In genomic region chr1:27876341-27877114, GRCh38 we compare ENCODE assay signal across 17 cellular contexts. TPM values are rescaled to one million over a fixed set of nuclear protein-coding genes. Genes with fewer than 3 reads are reported as not detected.
DNase-seq lines count a peak whose midpoint lies in the region; ATAC-seq and TF ChIP-seq lines count a peak whose summit lies in the region.
"Had no signal": no experiment of that assay in that cellular context is flagged by ENCODE, and none has a peak within 500 bp of the region (broad histone marks: within the 10 kb centered on the region; RNA-seq: fewer than 3 reads in every experiment).

No MANE protein-coding gene starts in this region.

- intact Hi-C loops in CD8-positive, alpha-beta T cell (cut with DNase I, micrococcal nuclease), result no loop called here
- intact Hi-C loops in IMR-90 (cut with micrococcal nuclease), result no loop called here
- intact Hi-C loops in esophagus squamous epithelium (cut with DNase I), result no loop called here
- intact Hi-C loops in sigmoid colon (cut with DNase I), result no loop called here

- peak overlapping the region; percentile 96 for H2AK5ac ChIP-seq in IMR-90 (ENCODE audit: low read depth, low read length)

- no peak overlapping the region for H3K9ac ChIP-seq in IMR-90 (ENCODE audit: low read depth, low read length)
- H3K9ac ChIP-seq: SK-N-SH had no signal

- POLR2A ChIA-PET in CD8-positive, alpha-beta T cell (lab: Charles Lee), result no interaction called here
- POLR2A ChIA-PET in IMR-90 (lab: Charles Lee; ENCODE audit: unreplicated experiment), result no interaction called here

- CTCF ChIA-PET in CD8-positive, alpha-beta T cell (lab: Charles Lee), result interaction anchor here (1.1 to 1.2 kb wide), 2 partner anchors 10 to 104 kb away, joined by 4 to 5 read pairs; no protein-coding TSS in a partner anchor
- CTCF ChIA-PET in IMR-90 (lab: Yijun Ruan, JAX), result interaction anchor here (0.6 kb wide), 1 partner anchor 15 kb away, joined by 3 read pairs; no protein-coding TSS in a partner anchor

- peak overlapping the region; percentile 16 for H2BK5ac ChIP-seq in IMR-90 (ENCODE audit: low read depth, low read length, poor library complexity, severe bottlenecking)

- DNase-seq in CD8-positive, alpha-beta T cell, result no peak
- no peak for DNase-seq in IMR-90
- DNase-seq in esophagus squamous epithelium (lab: John Stamatoyannopoulos, UW), result no peak
- DNase-seq in sigmoid colon, result peak; percentile 63
- no peak for DNase-seq in NCI-H82 treated with DMSO at 0.1 percent for 48 hours (lab: John Stamatoyannopoulos, UW; ENCODE audit: unreplicated experiment)
- no peak for DNase-seq in epidermal melanocyte (ENCODE audit: insufficient read length, low spot score)
- DNase-seq: activated T-cell treated with anti-CD3 and anti-CD28 coated beads, Interleukin-2, amount 50 U/mL, for 48 hours; Caco-2; effector memory CD8-positive, alpha-beta T cell; gastrocnemius medialis; NCI-H2081 treated with DMSO at 0.1 percent for 48 hours; SK-N-SH; stimulated activated naive CD8-positive, alpha-beta T cell treated with anti-CD3 and anti-CD28 coated beads, Interleukin-15, amount 100 ng/mL, for 72 hours had no signal

- peaks cover 44% of the 10 kb centered on the region for H3K4me1 Mint-ChIP-seq in CD8-positive, alpha-beta T cell (ENCODE audit: low read depth)

- H4K91ac ChIP-seq in IMR-90 (ENCODE audit: insufficient read depth, low read depth, low read length), result peak overlapping the region; percentile 53

- peak overlapping the region; percentile 75 for H3K27ac Mint-ChIP-seq in CD8-positive, alpha-beta T cell

- peak overlapping the region; percentile 42 for H2AK9ac ChIP-seq in IMR-90 (replicated peaks; ENCODE audit: low read depth, low read length, poor library complexity)

- no peaks in the 10 kb centered on the region for H3K9me3 ChIP-seq in CD8-positive, alpha-beta T cell (ENCODE audit: low read length)
- H3K9me3 ChIP-seq in IMR-90 (ENCODE audit: control insufficient read depth, insufficient read depth, low read length) (no peaks in the 10 kb centered on the region), esophagus squamous epithelium (no peaks in the 10 kb centered on the region), sigmoid colon (no peaks in the 10 kb centered on the region)
- H3K9me3 ChIP-seq: Caco-2, gastrocnemius medialis, SK-N-SH had no signal

- WGBS in IMR-90 (ENCODE audit: extremely low coverage in 2 of 2, insufficient read length in 1 of 2), 2 experiments, result 83% methylated on average over 12 of the region's 18 CpGs; no CpG with 5 or more reads in 1 of the 2 experiments
- 61 to 79% methylated on average over 6 to 14 of the region's 18 CpGs for WGBS in esophagus squamous epithelium, 2 donors
- 77 to 88% methylated on average over 18 of the region's 18 CpGs for WGBS in sigmoid colon, 2 donors

- H3K36me3 Mint-ChIP-seq in CD8-positive, alpha-beta T cell, result peaks cover 49% of the 10 kb centered on the region

- H3K14ac ChIP-seq in IMR-90 (replicated peaks; ENCODE audit: low read depth, low read length), result no peak overlapping the region; the same call in 1 of the 2 replicates

- no peaks in the 10 kb centered on the region for H3K27me3 Mint-ChIP-seq in CD8-positive, alpha-beta T cell (ENCODE audit: low read depth)
- H3K27me3 Mint-ChIP-seq: effector memory CD8-positive, alpha-beta T cell; stimulated activated naive CD8-positive, alpha-beta T cell treated with anti-CD3 and anti-CD28 coated beads, Interleukin-15, amount 100 ng/mL, for 72 hours had no signal

- 0 out of 3 replicates have a peak overlapping the region, but pooled peaks have one; percentile 45 for H2BK15ac ChIP-seq in IMR-90 (ENCODE audit: low read depth, low read length)

- peak overlapping the region; percentile 21 for H2AFZ ChIP-seq in IMR-90 (replicated peaks; ENCODE audit: low read length, poor library complexity)

- peaks cover 8% of the 10 kb centered on the region for H3K36me3 ChIP-seq in CD8-positive, alpha-beta T cell (ENCODE audit: insufficient read depth, low read length)
- H3K36me3 ChIP-seq in IMR-90 (ENCODE audit: control insufficient read depth, insufficient read depth, low read length) (peaks cover 7% of the 10 kb centered on the region), esophagus squamous epithelium (no peaks in the 10 kb centered on the region), sigmoid colon (no peaks in the 10 kb centered on the region)
- H3K36me3 ChIP-seq: gastrocnemius medialis had no signal

- peaks cover 21% of the 10 kb centered on the region for H3K4me1 ChIP-seq in CD8-positive, alpha-beta T cell (ENCODE audit: insufficient read depth, low read length)
- H3K4me1 ChIP-seq in IMR-90 (ENCODE audit: control insufficient read depth, insufficient read depth, low read length), result peaks cover 7% of the 10 kb centered on the region
- H3K4me1 ChIP-seq in esophagus squamous epithelium, result peaks cover 0 to 27% (median 12%) of the 10 kb centered on the region in 3 donors
- peaks cover 0 to 20% (median 12%) of the 10 kb centered on the region in 4 donors for H3K4me1 ChIP-seq in sigmoid colon
- H3K4me1 ChIP-seq: Caco-2 had no signal

- no peak for TF ChIP-seq CTCF in CD8-positive, alpha-beta T cell (IDR thresholded peaks at IDR 0.05)
- TF ChIP-seq CTCF in IMR-90 (conservative IDR thresholded peaks at IDR 0.05; ENCODE audit: low read depth, low read length) (no peak), esophagus squamous epithelium (IDR thresholded peaks at IDR 0.05) (no peak), sigmoid colon (IDR thresholded peaks at IDR 0.05) (no peak)

- no TSS peak for BruUV-seq in IMR-90 (replicated peaks; lab: Mats Ljungman, UMichigan)

- H3K18ac ChIP-seq in IMR-90 (ENCODE audit: low read depth, low read length), result no peak overlapping the region; the same call in 1 of the 2 replicates

- TF ChIP-seq EP300 in sigmoid colon (IDR thresholded peaks at IDR 0.05), result no peak

- H3K27me3 ChIP-seq in CD8-positive, alpha-beta T cell (ENCODE audit: insufficient read depth, low read length), result no peaks in the 10 kb centered on the region
- H3K27me3 ChIP-seq in IMR-90 (ENCODE audit: control insufficient read depth, insufficient read depth, low read length), result no peaks in the 10 kb centered on the region
- no peaks in the 10 kb centered on the region for H3K27me3 ChIP-seq in esophagus squamous epithelium
- H3K27me3 ChIP-seq in sigmoid colon, result no peaks in the 10 kb centered on the region

- H3K9me3 Mint-ChIP-seq in CD8-positive, alpha-beta T cell, result no peaks in the 10 kb centered on the region
- H3K9me3 Mint-ChIP-seq: effector memory CD8-positive, alpha-beta T cell; stimulated activated naive CD8-positive, alpha-beta T cell treated with anti-CD3 and anti-CD28 coated beads, Interleukin-15, amount 100 ng/mL, for 72 hours had no signal

- H3K56ac ChIP-seq in IMR-90 (ENCODE audit: extremely low read depth, insufficient read depth, low read length), result no peak overlapping the region

- peaks cover 0 to 6% of the 10 kb centered on the region in 2 experiments; a peak in 1 of 4 replicates for H3K79me1 ChIP-seq in IMR-90 (ENCODE audit: low read depth in 1 of 2, low read length in 2 of 2)

- no peak overlapping the region for H3K23ac ChIP-seq in IMR-90 (ENCODE audit: low read depth, low read length)

- ATAC-seq in CD8-positive, alpha-beta T cell, result no peak
- ATAC-seq in IMR-90 (ENCODE audit: low read depth) (no peak), HG03521 (IDR thresholded peaks at IDR 0.05; ENCODE audit: unreplicated experiment) (no peak)
- ATAC-seq: effector memory CD8-positive, alpha-beta T cell; gastrocnemius medialis; sciatic nerve; stimulated activated naive CD8-positive, alpha-beta T cell treated with anti-CD3 and anti-CD28 coated beads, Interleukin-15, amount 100 ng/mL, for 72 hours had no signal

- H3K27ac ChIP-seq in CD8-positive, alpha-beta T cell (ENCODE audit: low read depth, low read length), result no peak overlapping the region
- H3K27ac ChIP-seq in IMR-90 (ENCODE audit: insufficient read depth, low read length), result no peak overlapping the region
- peak overlapping the region in 3 of 4 donors; percentile 74 to 86 (median 79) for H3K27ac ChIP-seq in esophagus squamous epithelium
- peak overlapping the region in 2 of 4 donors; percentile 8 to 75 for H3K27ac ChIP-seq in sigmoid colon

- H3K4me3 Mint-ChIP-seq in CD8-positive, alpha-beta T cell, result no peak overlapping the region
- H3K4me3 Mint-ChIP-seq: stimulated activated naive CD8-positive, alpha-beta T cell treated with anti-CD3 and anti-CD28 coated beads, Interleukin-15, amount 100 ng/mL, for 72 hours had no signal

- H3K4ac ChIP-seq in IMR-90 (ENCODE audit: low read depth, low read length), result peak overlapping the region; percentile 49

- H4K5ac ChIP-seq in IMR-90 (ENCODE audit: low read depth, low read length), result no peak overlapping the region

- TF ChIP-seq POLR2A in IMR-90 (IDR thresholded peaks at IDR 0.05; ENCODE audit: low read depth, low read length) (no peak), esophagus squamous epithelium (IDR thresholded peaks at IDR 0.05) (no peak), sigmoid colon (IDR thresholded peaks at IDR 0.05) (no peak)

- no peak overlapping the region for H2BK120ac ChIP-seq in IMR-90 (ENCODE audit: low read depth, low read length)

- no peak for TF ChIP-seq RAD21 in IMR-90 (IDR thresholded peaks at IDR 0.05; ENCODE audit: low read length)

- peaks cover 17% of the 10 kb centered on the region for H3K9me1 ChIP-seq in IMR-90 (ENCODE audit: insufficient read depth, low read length)

- in situ Hi-C loops in IMR-90 (cut with MboI; ENCODE audit: low sequenced_read_pairs), result no loop called here

- peak overlapping the region; percentile 76; the same call in 1 of the 2 replicates for H2BK20ac ChIP-seq in IMR-90 (ENCODE audit: low read depth, low read length)

- H4K20me1 ChIP-seq in IMR-90 (ENCODE audit: insufficient read depth, low read length), result peaks cover 3% of the 10 kb centered on the region

- dilution Hi-C loops in IMR-90 (cut with HindIII; ENCODE audit: low sequenced_read_pairs, unreplicated experiment), result no loop called here

- no peak overlapping the region for H3K4me3 ChIP-seq in CD8-positive, alpha-beta T cell (ENCODE audit: low read depth, low read length)
- no peak overlapping the region for H3K4me3 ChIP-seq in IMR-90 (ENCODE audit: insufficient read depth, low read depth, low read length)
- no peak overlapping the region for H3K4me3 ChIP-seq in esophagus squamous epithelium
- H3K4me3 ChIP-seq in sigmoid colon, result no peak overlapping the region
- H3K4me3 ChIP-seq: gastrocnemius medialis had no signal

- no peak overlapping the region for H3K4me2 ChIP-seq in IMR-90 (ENCODE audit: low read depth, low read length)
- H3K4me2 ChIP-seq: SK-N-SH had no signal

- H4K8ac ChIP-seq in IMR-90 (ENCODE audit: low read depth in 2 of 2, low read length in 2 of 2), result no peak overlapping the region

RNA-seq across cellular contexts. Expression of gene THEMIS2, which starts 4.2 kb away (rescaled TPM):
- 10 to 100 TPM; 13.4 to 15.2 TPM for total RNA-seq in CD8-positive, alpha-beta T cell
- total RNA-seq in IMR-90 (2012; rRNA removed) (3.6 and 4.5 TPM in 2 replicates), esophagus squamous epithelium (10 to 100 TPM in 2 of 4 donors, 1 to 10 TPM in 2; 2.0 to 13.9 (median 8.6) TPM), sigmoid colon (10 to 100 TPM; 13.7 to 23.5 (median 18.9) TPM)
- polyA plus RNA-seq in IMR-90 (2012; rRNA removed) (4.9 and 5.0 TPM in 2 replicates), sigmoid colon (10 to 100 TPM in 2 of 3 donors, 1 to 10 TPM in 1; 9.0 to 32.2 (median 14.8) TPM)
- 5.7 and 7.2 TPM in 2 replicates for polyA plus RNA-seq in IMR-90 (2012; cell fraction: cytosol; rRNA removed)
- polyA plus RNA-seq in IMR-90 (2012; cell fraction: nucleus; rRNA removed; ENCODE audit: low replicate concordance), result 7.4 and 9.4 TPM in 2 replicates

RNA-seq across cellular contexts. Expression of gene RPA2, which starts 37.8 kb away (rescaled TPM):
- 10 to 100 TPM; 10.7 to 12.5 TPM for total RNA-seq in CD8-positive, alpha-beta T cell
- 30.6 and 45.3 TPM in 2 replicates for total RNA-seq in IMR-90 (2012; rRNA removed)
- 22.5 and 34.4 TPM in 2 replicates for polyA plus RNA-seq in IMR-90 (2012; rRNA removed)
- polyA plus RNA-seq in IMR-90 (2012; cell fraction: cytosol; rRNA removed), result 16.8 and 26.7 TPM in 2 replicates
- 3.9 and 9.4 TPM in 2 replicates for polyA plus RNA-seq in IMR-90 (2012; cell fraction: nucleus; rRNA removed; ENCODE audit: low replicate concordance)
- total RNA-seq in esophagus squamous epithelium, result 10 to 100 TPM; 11.8 to 38.2 (median 23.4) TPM
- total RNA-seq in sigmoid colon, result 10 to 100 TPM; 13.8 to 30.0 (median 23.2) TPM
- polyA plus RNA-seq in sigmoid colon, result 10 to 100 TPM; 26.4 to 34.9 (median 26.6) TPM

RNA-seq across cellular contexts. Expression of gene PPP1R8, which starts 45.9 kb away (rescaled TPM):
- total RNA-seq in CD8-positive, alpha-beta T cell, result 10 to 100 TPM; 24.9 to 25.3 TPM
- total RNA-seq in IMR-90 (2012; rRNA removed), result 60.5 and 80.1 TPM in 2 replicates
- polyA plus RNA-seq in IMR-90 (2012; rRNA removed), result 43.3 and 53.8 TPM in 2 replicates
- 21.8 and 33.3 TPM in 2 replicates for polyA plus RNA-seq in IMR-90 (2012; cell fraction: cytosol; rRNA removed)
- polyA plus RNA-seq in IMR-90 (2012; cell fraction: nucleus; rRNA removed; ENCODE audit: low replicate concordance), result 17.4 and 26.8 TPM in 2 replicates
- 10 to 100 TPM; 21.3 to 41.2 (median 33.4) TPM for total RNA-seq in esophagus squamous epithelium
- total RNA-seq in sigmoid colon, result 10 to 100 TPM; 25.8 to 37.5 (median 36.1) TPM
- polyA plus RNA-seq in sigmoid colon, result 10 to 100 TPM; 31.2 to 31.8 (median 31.7) TPM

RNA-seq across cellular contexts. Expression of gene SMPDL3B, which starts 58.3 kb away (rescaled TPM):
- total RNA-seq in CD8-positive, alpha-beta T cell, result not detected
- total RNA-seq in IMR-90 (2012; rRNA removed) (not detected in 2 replicates), esophagus squamous epithelium (1 to 10 TPM in 2 of 4 donors, under 1 TPM in 2; 0.76 to 6.3 (median 1.9) TPM), sigmoid colon (under 1 TPM in 2 of 4 donors, not detected in 2; 0.28 to 0.71 TPM)
- polyA plus RNA-seq in IMR-90 (2012; rRNA removed) (not detected in 2 replicates), sigmoid colon (10 to 100 TPM in 2 of 3 donors, 1 to 10 TPM in 1; 7.2 to 19.5 (median 13.6) TPM)
- polyA plus RNA-seq in IMR-90 (2012; cell fraction: cytosol; rRNA removed), result 0.04 and 0.05 TPM in 2 replicates
- polyA plus RNA-seq in IMR-90 (2012; cell fraction: nucleus; rRNA removed; ENCODE audit: low replicate concordance), result not detected in 2 replicates
- total RNA-seq: LHCN-M2, myocyte had no signal

Comparison
In these comparisons a context has a peak if more than half of its experiments do, and no peak if none do; other contexts are left out.
1. H3K27ac ChIP-seq: peak in esophagus squamous epithelium (3 of 4); none in CD8-positive, alpha-beta T cell (single experiment) and IMR-90 (single experiment).